In genomic region chr10:46234431-46235060, GRCh38 we compare ENCODE assay signal across 22 cellular contexts. TPM values are rescaled to one million over a fixed set of nuclear protein-coding genes. Genes with fewer than 3 reads are reported as not detected.
DNase-seq lines count a peak whose midpoint lies in the region; ATAC-seq, FAIRE-seq and TF ChIP-seq lines count a peak whose summit lies in the region.
"Had no signal": no experiment of that assay in that cellular context is flagged by ENCODE, and none has a peak within 500 bp of the region (broad histone marks: within the 10 kb centered on the region; RNA-seq: fewer than 3 reads in every experiment).

No MANE protein-coding gene starts in this region.

- H3K36me3 Mint-ChIP-seq in MCF 10A (ENCODE audit: insufficient read depth, unreplicated experiment) (no peaks in the 10 kb centered on the region), nephron progenitor cell (ENCODE audit: low read depth) (no peaks in the 10 kb centered on the region)
- H3K36me3 Mint-ChIP-seq in activated T-helper 2 cell treated with anti-CD3 and anti-CD28 coated beads, Interferon-gamma antibody, Interleukin-2, Interleukin-4, amounts not matched to agents 10 μg/mL and 5 μg/mL and 100 μg/mL, durations not matched to agents 14 hours and 24 hours and 36 hours (ENCODE audit: low read depth): peaks cover 13% of the 10 kb centered on the region

- H3K36me3 ChIP-seq in breast epithelium: no peaks in the 10 kb centered on the region
- no peaks in the 10 kb centered on the region for H3K36me3 ChIP-seq in uterus
- no peaks in the 10 kb centered on the region for H3K36me3 ChIP-seq in kidney (ENCODE audit: control insufficient read depth in 1 of 2, insufficient read depth in 2 of 2, low read length in 2 of 2)
- H3K36me3 ChIP-seq: heart right ventricle, lower lobe of right lung, SJCRH30, WERI-Rb-1 had no signal

- CTCF ChIA-PET in MCF 10A (lab: Yijun Ruan, JAX): interaction anchor here (1.3 kb wide), 1 partner anchor 57 kb away, joined by 3 read pairs; no protein-coding TSS in a partner anchor

- no peak overlapping the region for H3K9ac ChIP-seq in kidney (ENCODE audit: low read length in 2 of 2)

- DNase-seq in breast epithelium (ENCODE audit: low spot score in 2 of 2): peak; percentile 31 to 35
- DNase-seq in MCF 10A (ENCODE audit: unreplicated experiment): no peak
- peak; percentile 7 for DNase-seq in activated T-helper 2 cell treated with anti-CD3 and anti-CD28 coated beads, Interferon-gamma antibody, Interleukin-2, Interleukin-4, amounts not matched to agents 10 μg/mL and 5 μg/mL and 100 μg/mL, durations not matched to agents 14 hours and 24 hours and 36 hours (ENCODE audit: low spot score)
- peak; percentile 2 for DNase-seq in mucosa of gallbladder (ENCODE audit: low spot score)
- peak; percentile 2 to 4 for DNase-seq in uterus
- no peak for DNase-seq in kidney
- no peak for DNase-seq in nephron progenitor cell
- DNase-seq: activated naive CD4-positive, alpha-beta T cell; CD4-positive, alpha-beta memory T cell; DMS79; lower lobe of right lung; NCI-H1417 treated with DMSO at 0.1 percent for 48 hours; NCI-H526 treated with DMSO at 0.1 percent for 48 hours; psoas muscle; SJCRH30; T-helper 17 cell; WERI-Rb-1 had no signal

- H3K4me3 ChIP-seq in breast epithelium (no peak overlapping the region), uterus (no peak overlapping the region), kidney (ENCODE audit: low read length in 2 of 2) (no peak overlapping the region)
- H3K4me3 ChIP-seq: heart right ventricle, lower lobe of right lung, psoas muscle, SJCRH30 had no signal

- ATAC-seq in HG03460 (IDR thresholded peaks at IDR 0.05; ENCODE audit: unreplicated experiment): no peak
- ATAC-seq: HCT116, lower lobe of right lung, psoas muscle, T-helper 17 cell had no signal

- H3K4me1 ChIP-seq in breast epithelium (no peaks in the 10 kb centered on the region), uterus (no peaks in the 10 kb centered on the region), kidney (ENCODE audit: control insufficient read depth in 1 of 2, insufficient read depth in 1 of 2, low read depth in 1 of 2, low read length in 2 of 2) (no peaks in the 10 kb centered on the region)
- H3K4me1 ChIP-seq: heart right ventricle, lower lobe of right lung, psoas muscle, SJCRH30 had no signal

- H3K27me3 Mint-ChIP-seq in MCF 10A (ENCODE audit: insufficient read depth, unreplicated experiment) (peaks cover 7% of the 10 kb centered on the region), nephron progenitor cell (ENCODE audit: low read depth, poor library complexity) (peaks cover 16% of the 10 kb centered on the region)
- H3K27me3 Mint-ChIP-seq in activated T-helper 2 cell treated with anti-CD3 and anti-CD28 coated beads, Interferon-gamma antibody, Interleukin-2, Interleukin-4, amounts not matched to agents 10 μg/mL and 5 μg/mL and 100 μg/mL, durations not matched to agents 14 hours and 24 hours and 36 hours (ENCODE audit: low read depth): no peaks in the 10 kb centered on the region
- H3K27me3 Mint-ChIP-seq: CD4-positive, alpha-beta memory T cell; T-helper 17 cell had no signal

- TF ChIP-seq CTCF in breast epithelium (IDR thresholded peaks at IDR 0.05) (no peak), MCF 10A (IDR thresholded peaks at IDR 0.05; ENCODE audit: unreplicated experiment) (no peak), uterus (IDR thresholded peaks at IDR 0.05) (no peak), kidney (IDR thresholded peaks at IDR 0.05; ENCODE audit: borderline replicate concordance, extremely low read depth, insufficient read depth) (no peak), nephron progenitor cell (IDR thresholded peaks at IDR 0.05) (no peak)

- H3K27ac ChIP-seq in breast epithelium (no peak overlapping the region), uterus (no peak overlapping the region), kidney (ENCODE audit: low read depth in 2 of 2, low read length in 2 of 2) (no peak overlapping the region)
- H3K27ac ChIP-seq: heart right ventricle, lower lobe of right lung, psoas muscle, SJCRH30, WERI-Rb-1 had no signal

- H3K27me3 ChIP-seq in breast epithelium: no peaks in the 10 kb centered on the region
- no peaks in the 10 kb centered on the region for H3K27me3 ChIP-seq in uterus
- H3K27me3 ChIP-seq: SJCRH30 had no signal

- no TSS peak for BruUV-seq in MCF 10A (replicated peaks; lab: Mats Ljungman, UMichigan)

- POLR2A ChIA-PET in MCF 10A (lab: Yijun Ruan, JAX): no interaction called here

- H3K9me3 Mint-ChIP-seq in MCF 10A (ENCODE audit: unreplicated experiment): no peaks in the 10 kb centered on the region
- H3K9me3 Mint-ChIP-seq in activated T-helper 2 cell treated with anti-CD3 and anti-CD28 coated beads, Interferon-gamma antibody, Interleukin-2, Interleukin-4, amounts not matched to agents 10 μg/mL and 5 μg/mL and 100 μg/mL, durations not matched to agents 14 hours and 24 hours and 36 hours: peaks cover 2% of the 10 kb centered on the region
- peaks cover 9% of the 10 kb centered on the region for H3K9me3 Mint-ChIP-seq in nephron progenitor cell

- intact Hi-C loops in breast epithelium (cut with DNase I; ENCODE audit: low total_unique reads): no loop called here
- intact Hi-C loops in MCF 10A (cut with micrococcal nuclease): no loop called here
- intact Hi-C loops in activated T-helper 2 cell treated with anti-CD3 and anti-CD28 coated beads, Interferon-gamma antibody, Interleukin-2, Interleukin-4, amounts not matched to agents 10 μg/mL and 5 μg/mL and 100 μg/mL, durations not matched to agents 14 hours and 24 hours and 36 hours (cut with micrococcal nuclease): no loop called here
- intact Hi-C loops in uterus (cut with DNase I; ENCODE audit: low total_unique reads): no loop called here
- intact Hi-C loops in kidney (cut with DNase I): no loop called here

- H3K9me3 ChIP-seq in breast epithelium (no peaks in the 10 kb centered on the region), uterus (no peaks in the 10 kb centered on the region), kidney (ENCODE audit: control insufficient read depth in 1 of 2, low read length in 2 of 2) (no peaks in the 10 kb centered on the region)
- H3K9me3 ChIP-seq: lower lobe of right lung, psoas muscle, SJCRH30 had no signal

- H3K27ac Mint-ChIP-seq in MCF 10A (ENCODE audit: low read depth, unreplicated experiment) (no peak overlapping the region), nephron progenitor cell (no peak overlapping the region)
- no peak overlapping the region for H3K27ac Mint-ChIP-seq in activated T-helper 2 cell treated with anti-CD3 and anti-CD28 coated beads, Interferon-gamma antibody, Interleukin-2, Interleukin-4, amounts not matched to agents 10 μg/mL and 5 μg/mL and 100 μg/mL, durations not matched to agents 14 hours and 24 hours and 36 hours
- H3K27ac Mint-ChIP-seq: T-helper 17 cell had no signal

- H3K4me1 Mint-ChIP-seq in MCF 10A (ENCODE audit: insufficient read depth, unreplicated experiment) (no peaks in the 10 kb centered on the region), nephron progenitor cell (no peaks in the 10 kb centered on the region)
- H3K4me1 Mint-ChIP-seq in activated T-helper 2 cell treated with anti-CD3 and anti-CD28 coated beads, Interferon-gamma antibody, Interleukin-2, Interleukin-4, amounts not matched to agents 10 μg/mL and 5 μg/mL and 100 μg/mL, durations not matched to agents 14 hours and 24 hours and 36 hours (ENCODE audit: low read depth): peaks cover 4% of the 10 kb centered on the region

- H3K4me3 Mint-ChIP-seq in MCF 10A (ENCODE audit: unreplicated experiment) (no peak overlapping the region), nephron progenitor cell (no peak overlapping the region)
- H3K4me3 Mint-ChIP-seq in activated T-helper 2 cell treated with anti-CD3 and anti-CD28 coated beads, Interferon-gamma antibody, Interleukin-2, Interleukin-4, amounts not matched to agents 10 μg/mL and 5 μg/mL and 100 μg/mL, durations not matched to agents 14 hours and 24 hours and 36 hours (ENCODE audit: low read depth): no peak overlapping the region
- H3K4me3 Mint-ChIP-seq: T-helper 17 cell had no signal

- no peak for FAIRE-seq in kidney (lab: Jason Lieb, UNC)
- FAIRE-seq: GM12892 had no signal

- no peak for TF ChIP-seq POLR2A in breast epithelium (IDR thresholded peaks at IDR 0.05)
- TF ChIP-seq POLR2A in uterus (IDR thresholded peaks at IDR 0.05): no peak

RNA-seq across cellular contexts. Expression of gene ANTXRL, which starts 52.3 kb away (rescaled TPM):
- total RNA-seq in breast epithelium (under 1 TPM in 1 of 3 donors, not detected in 2; 0.15 TPM), MCF 10A (2022) (not detected in 2 replicates), mucosa of gallbladder (not detected), uterus (under 1 TPM in 1 of 4 donors, not detected in 3; 0.27 TPM), kidney (0.16 TPM)
- total RNA-seq in activated T-helper 2 cell treated with anti-CD3 and anti-CD28 coated beads, Interferon-gamma antibody, Interleukin-2, Interleukin-4, amounts not matched to agents 10 μg/mL and 5 μg/mL and 100 μg/mL, durations not matched to agents 14 hours and 24 hours and 36 hours: not detected in 2 replicates
- polyA plus RNA-seq in kidney (ENCODE audit: insufficient read depth, low read depth, low replicate concordance): not detected
- total RNA-seq: CD4-positive, alpha-beta memory T cell; lower lobe of right lung; myocyte; psoas muscle; SJCRH30; T-helper 17 cell had no signal
- polyA plus RNA-seq: CD4-positive, alpha-beta memory T cell had no signal

Comparison
In these comparisons a context has a peak if more than half of its experiments do, and no peak if none do; other contexts are left out.
1. DNase-seq: peak in breast epithelium (2 of 2), activated T-helper 2 cell treated with anti-CD3 and anti-CD28 coated beads, Interferon-gamma antibody, Interleukin-2, Interleukin-4, amounts not matched to agents 10 μg/mL and 5 μg/mL and 100 μg/mL, durations not matched to agents 14 hours and 24 hours and 36 hours (single experiment), mucosa of gallbladder (single experiment) and uterus (2 of 2); none in MCF 10A (single experiment), kidney (single experiment) and nephron progenitor cell (single experiment).